Comparison of ENCODE assay signal across 2 cellular contexts in genomic region chr13:109727251-109727650, GRCh38.
TF ChIP-seq lines count a peak whose summit lies in the region.

No MANE protein-coding gene starts in this region.

TF ChIP-seq in liver, 16 proteins besides CTCF, POLR2A, EP300 and RAD21:
- TF ChIP-seq FOXA1 (IDR thresholded peaks at IDR 0.05) (no peak), HNF4A (conservative IDR thresholded peaks at IDR 0.05) (peak; percentile 78 to 81), ZBTB33 (IDR thresholded peaks at IDR 0.05) (peak; percentile 17), MAX (IDR thresholded peaks at IDR 0.05) (peak; percentile 68), HNF4G (IDR thresholded peaks at IDR 0.05) (no peak), GABPA (IDR thresholded peaks at IDR 0.05 in 1 of 2, conservative IDR thresholded peaks at IDR 0.05 in 1 of 2) (no peak), FOXA2 (IDR thresholded peaks at IDR 0.05) (no peak), EGR1 (IDR thresholded peaks at IDR 0.05; ENCODE audit: low read depth in 2 of 2) (no peak), ATF3 (IDR thresholded peaks at IDR 0.05) (peak; percentile 89), NR2F2 (IDR thresholded peaks at IDR 0.05) (no peak), JUND (IDR thresholded peaks at IDR 0.05) (peak in 1 of 2 donors; percentile 55), SP1 (IDR thresholded peaks at IDR 0.05) (peak; percentile 85), REST (IDR thresholded peaks at IDR 0.05) (no peak), TAF1 (conservative IDR thresholded peaks at IDR 0.05) (no peak), YY1 (IDR thresholded peaks at IDR 0.05) (peak; percentile 65), RXRA (IDR thresholded peaks at IDR 0.05) (peak; percentile 89 to 96)

TF ChIP-seq in HepG2, 621 proteins besides CTCF, POLR2A, EP300 and RAD21:
- TF ChIP-seq RFX5 (IDR thresholded peaks at IDR 0.05; ENCODE audit: low read depth, low read length) (no peak), ZNF605 (CRISPR knock-in tag; IDR thresholded peaks at IDR 0.05) (no peak), POLR2G (IDR thresholded peaks at IDR 0.05; ENCODE audit: low read depth, low read length) (no peak), ZNF232 (CRISPR knock-in tag; IDR thresholded peaks at IDR 0.05; ENCODE audit: borderline replicate concordance) (no peak), HOXA9 (CRISPR knock-in tag; IDR thresholded peaks at IDR 0.05; ENCODE audit: borderline replicate concordance) (no peak), IKZF4 (CRISPR knock-in tag; IDR thresholded peaks at IDR 0.05; ENCODE audit: borderline replicate concordance, low read depth, not compliant biosample characterization) (no peak), RBM39 (IDR thresholded peaks at IDR 0.05; ENCODE audit: low read depth, low read length, poor library complexity, severe bottlenecking) (no peak), ZNF441 (CRISPR knock-in tag; IDR thresholded peaks at IDR 0.05; ENCODE audit: borderline replicate concordance) (no peak)
